Comparison of ENCODE assay signal across 15 cellular contexts in genomic region chr9:123611228-123611627, GRCh38.
DNase-seq lines count a peak whose midpoint lies in the region; ATAC-seq lines count a peak whose summit lies in the region.
"Had no signal": no experiment of that assay in that cellular context is flagged by ENCODE, and none has a peak within 500 bp of the region (broad histone marks: within the 10 kb centered on the region; RNA-seq: fewer than 3 reads in every experiment).

No MANE protein-coding gene starts in this region.

- DNase-seq in EL (peak; percentile 7), RPMI7951 (ENCODE audit: low read depth) (peak; percentile 16), fibroblast of gingiva (ENCODE audit: low read depth) (peak; percentile 70), renal cortical epithelial cell (ENCODE audit: low read depth) (peak; percentile 16), amniotic stem cell (lab: John Stamatoyannopoulos, UW) (no peak), HPDE6-E6E7 (ENCODE audit: extremely low spot score) (no peak)
- DNase-seq: effector CD4-positive, alpha-beta T cell; GF-D8; KG1; naive B cell; NCI-H1694; Peyer's patch; stimulated activated CD4-positive, alpha-beta T cell treated with anti-CD3 and anti-CD28 coated beads, Interleukin-2, amount 100 ng/mL, for 24 hours; upper lobe of right lung had no signal

- no peak for ATAC-seq in HG03460 (IDR thresholded peaks at IDR 0.05; ENCODE audit: unreplicated experiment)
- ATAC-seq: upper lobe of right lung had no signal

Comparison
In these comparisons a context has a peak if more than half of its experiments do, and no peak if none do; other contexts are left out.
1. DNase-seq: peak in EL (single experiment), RPMI7951 (single experiment), fibroblast of gingiva (single experiment) and renal cortical epithelial cell (single experiment); none in amniotic stem cell (single experiment) and HPDE6-E6E7 (single experiment).